8 cellular contexts compared by ENCODE assay signal in genomic region chr4:25914670-25915358, GRCh38. TPM values are rescaled to one million over a fixed set of nuclear protein-coding genes. Genes with fewer than 3 reads are reported as not detected.
DNase-seq lines count a peak whose midpoint lies in the region; ATAC-seq and TF ChIP-seq lines count a peak whose summit lies in the region.

No MANE protein-coding gene starts in this region.

- no peaks in the 10 kb centered on the region for H3K9me3 ChIP-seq in BE2C
- no peaks in the 10 kb centered on the region for H3K9me3 ChIP-seq in left lung

- no peaks in the 10 kb centered on the region for H3K27me3 Mint-ChIP-seq in activated naive CD8-positive, alpha-beta T cell
- H3K27me3 Mint-ChIP-seq in type B pancreatic cell = peaks cover 20% of the 10 kb centered on the region

- peak overlapping the region; percentile 95 for H3K27ac Mint-ChIP-seq in activated naive CD8-positive, alpha-beta T cell
- H3K27ac Mint-ChIP-seq in type B pancreatic cell = peak overlapping the region; percentile 97

- H3K4me1 Mint-ChIP-seq in activated naive CD8-positive, alpha-beta T cell (ENCODE audit: low read depth) = peaks cover 24% of the 10 kb centered on the region
- peaks cover 14% of the 10 kb centered on the region for H3K4me1 Mint-ChIP-seq in type B pancreatic cell (ENCODE audit: unreplicated experiment)

- H3K9me3 Mint-ChIP-seq in activated naive CD8-positive, alpha-beta T cell (ENCODE audit: low read depth) = no peaks in the 10 kb centered on the region
- peaks cover 4% of the 10 kb centered on the region for H3K9me3 Mint-ChIP-seq in type B pancreatic cell

- no peaks in the 10 kb centered on the region for H3K36me3 ChIP-seq in BE2C
- no peaks in the 10 kb centered on the region for H3K36me3 ChIP-seq in left lung

- no peaks in the 10 kb centered on the region for H3K27me3 ChIP-seq in BE2C
- H3K27me3 ChIP-seq in left lung = no peaks in the 10 kb centered on the region

- H3K4me3 Mint-ChIP-seq in activated naive CD8-positive, alpha-beta T cell = peak overlapping the region; percentile 92
- peak overlapping the region; percentile 100 for H3K4me3 Mint-ChIP-seq in type B pancreatic cell

- TF ChIP-seq CTCF in BE2C (IDR thresholded peaks at IDR 0.05; ENCODE audit: low read depth, low read length) = no peak
- no peak for TF ChIP-seq CTCF in HFF-Myc (IDR thresholded peaks at IDR 0.05; ENCODE audit: low read depth, low read length, missing control alignments)
- TF ChIP-seq CTCF in left lung (IDR thresholded peaks at IDR 0.05) = no peak
- TF ChIP-seq CTCF in type B pancreatic cell (conservative IDR thresholded peaks at IDR 0.05) = no peak

- H3K27ac ChIP-seq in left lung = peak overlapping the region; percentile 87 to 95

- H3K4me1 ChIP-seq in BE2C (peaks cover 4% of the 10 kb centered on the region), left lung (peaks cover 0 to 21% of the 10 kb centered on the region in 2 donors)

- H3K4me3 ChIP-seq in BE2C (ENCODE audit: low read depth, low read length) (peak overlapping the region; percentile 94), HFF-Myc (replicated peaks; ENCODE audit: low read depth, low read length) (peak overlapping the region; percentile 83), left lung (peak overlapping the region; percentile 48 to 68)

- no peak for ATAC-seq in left lung
- no peak for ATAC-seq in HG02623 (IDR thresholded peaks at IDR 0.05; ENCODE audit: unreplicated experiment)

- no peaks in the 10 kb centered on the region for H3K36me3 Mint-ChIP-seq in activated naive CD8-positive, alpha-beta T cell
- H3K36me3 Mint-ChIP-seq in type B pancreatic cell = no peaks in the 10 kb centered on the region

- DNase-seq in BE2C = no peak
- DNase-seq in HFF-Myc (ENCODE audit: extremely low read depth, low read depth) = no peak
- DNase-seq in left lung = no peak
- DNase-seq in type B pancreatic cell (ENCODE audit: extremely low spot score, unreplicated experiment) = no peak
- no peak for DNase-seq in cerebellum (ENCODE audit: low spot score)
- DNase-seq in KG1 (lab: John Stamatoyannopoulos, UW) = no peak

- intact Hi-C loops in left lung (cut with DNase I) = no loop called here

RNA-seq across cellular contexts. Expression of gene SMIM20, which starts 0.8 kb away (rescaled TPM):
- polyA plus RNA-seq in BE2C (2012; ENCODE audit: insufficient read depth, insufficient read length, low read depth) = 11.7 TPM
- total RNA-seq in left lung = 10 to 100 TPM; 20.1 to 28.4 TPM
- total RNA-seq in type B pancreatic cell (ENCODE audit: low replicate concordance) = 25.3 and 28.0 TPM in 2 replicates
- total RNA-seq in cerebellum = 11.6 TPM

RNA-seq across cellular contexts. Expression of gene SEL1L3, which starts 52.0 kb away (rescaled TPM):
- not detected for polyA plus RNA-seq in BE2C (2012; ENCODE audit: insufficient read depth, insufficient read length, low read depth)
- total RNA-seq in left lung = 100 to 1,000 TPM in 1 of 2 donors, 10 to 100 TPM in 1; 88.1 to 121 TPM
- total RNA-seq in type B pancreatic cell (ENCODE audit: low replicate concordance) = 28.2 and 43.8 TPM in 2 replicates
- 38.7 TPM for total RNA-seq in cerebellum
